ENCODE assay signal across 11 cellular contexts in the genomic region with DNA sequence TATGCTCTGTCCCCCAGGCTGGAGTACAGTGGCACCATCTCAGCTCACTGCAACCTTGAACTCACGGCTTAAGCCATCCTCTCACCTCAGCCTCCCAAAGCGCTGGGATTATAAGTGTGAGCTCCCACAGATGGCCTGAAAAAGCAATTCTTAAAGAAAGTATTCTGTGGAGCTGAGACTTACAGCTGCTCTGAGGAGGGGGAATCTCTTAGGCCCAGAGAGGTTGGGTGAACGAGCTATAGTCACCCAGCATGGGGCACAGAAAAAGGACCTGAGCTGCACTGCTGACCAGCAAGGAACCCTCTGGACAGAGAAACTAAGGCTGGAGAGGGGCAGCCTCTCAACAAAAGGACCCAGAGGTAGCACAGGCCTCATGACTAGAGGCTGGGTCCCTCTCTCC. TPM values are rescaled to one million over a fixed set of nuclear protein-coding genes. Genes with fewer than 3 reads are reported as not detected.
DNase-seq lines count a peak whose midpoint lies in the region; ATAC-seq and TF ChIP-seq lines count a peak whose summit lies in the region.
"Had no signal": no experiment of that assay in that cellular context is flagged by ENCODE, and none has a peak within 500 bp of the region (broad histone marks: within the 10 kb centered on the region; RNA-seq: fewer than 3 reads in every experiment).

No MANE protein-coding gene starts in this region.

- TF ChIP-seq CTCF in Peyer's patch (IDR thresholded peaks at IDR 0.05), result no peak
- TF ChIP-seq CTCF in epithelial cell of esophagus (IDR thresholded peaks at IDR 0.05; ENCODE audit: insufficient read depth, low read depth, low read length, missing control alignments), result no peak
- no peak for TF ChIP-seq CTCF in ovary (IDR thresholded peaks at IDR 0.05)

- CTCF ChIA-PET in activated naive CD4-positive, alpha-beta T cell treated with anti-CD3 and anti-CD28 coated beads for 36 hours (lab: Charles Lee), result interaction anchor here (0.6 to 1.5 kb wide), 3 partner anchors 29 to 134 kb away, joined by 4 to 5 read pairs (median 4); a partner anchor contains a TSS

- no peaks in the 10 kb centered on the region for H3K36me3 Mint-ChIP-seq in activated naive CD4-positive, alpha-beta T cell treated with anti-CD3 and anti-CD28 coated beads for 36 hours (ENCODE audit: low read depth)
- H3K36me3 Mint-ChIP-seq: immature natural killer cell had no signal

- no peaks in the 10 kb centered on the region for H3K9me3 Mint-ChIP-seq in activated naive CD4-positive, alpha-beta T cell treated with anti-CD3 and anti-CD28 coated beads for 36 hours
- H3K9me3 Mint-ChIP-seq: immature natural killer cell had no signal

- no peaks in the 10 kb centered on the region for H3K9me3 ChIP-seq in BLaER1 treated with 17β-estradiol and CSF1 and Interleukin-3, amounts not matched to agents 10 nM and 100 nM (replicated peaks in 1 of 11)
- H3K9me3 ChIP-seq in Peyer's patch (no peaks in the 10 kb centered on the region), ovary (no peaks in the 10 kb centered on the region)

- TF ChIP-seq EP300 in ovary (IDR thresholded peaks at IDR 0.05), result no peak

- H3K27me3 Mint-ChIP-seq in activated naive CD4-positive, alpha-beta T cell treated with anti-CD3 and anti-CD28 coated beads for 36 hours (ENCODE audit: low read depth), result no peaks in the 10 kb centered on the region

- peak overlapping the region in 9 of 11 experiments; percentile 65 to 79 (median 77); a peak in 19 of 22 replicates for H3K9ac ChIP-seq in BLaER1 treated with 17β-estradiol and CSF1 and Interleukin-3, amounts not matched to agents 10 nM and 100 nM

- peaks cover 0 to 3% (median 0%) of the 10 kb centered on the region in 11 experiments; a peak in 1 of 22 replicates for H4K20me1 ChIP-seq in BLaER1 treated with 17β-estradiol and CSF1 and Interleukin-3, amounts not matched to agents 10 nM and 100 nM

- DNase-seq in Peyer's patch (no peak), epithelial cell of esophagus (ENCODE audit: low read depth) (no peak), ovary (peak in 2 of 5 donors; percentile 3 to 7), DMS153 (lab: John Stamatoyannopoulos, UW) (no peak), nucleus accumbens (lab: John Stamatoyannopoulos, UW) (no peak)
- DNase-seq in activated naive CD4-positive, alpha-beta T cell treated with anti-CD3 and anti-CD28 coated beads for 36 hours, result no peak
- DNase-seq: immature natural killer cell, NCI-H69 had no signal

- no peak for ATAC-seq in HG02759 (IDR thresholded peaks at IDR 0.05; ENCODE audit: unreplicated experiment)

- WGBS in ovary, 3 donors, result 32 to 69% (median 47%) methylated on average over 3 of the region's 3 CpGs

- peak overlapping the region in 4 of 11 experiments; percentile 1 to 71 (median 61); a peak in 4 of 22 replicates for H3K27ac ChIP-seq in BLaER1 treated with 17β-estradiol and CSF1 and Interleukin-3, amounts not matched to agents 10 nM and 100 nM
- peak overlapping the region; percentile 57 to 86 (median 78) for H3K27ac ChIP-seq in Peyer's patch
- peak overlapping the region; percentile 91 to 97 for H3K27ac ChIP-seq in ovary

- H3K4me1 Mint-ChIP-seq in activated naive CD4-positive, alpha-beta T cell treated with anti-CD3 and anti-CD28 coated beads for 36 hours (ENCODE audit: low read depth), result peaks cover 8% of the 10 kb centered on the region

- peak overlapping the region in 9 of 10 experiments; percentile 55 to 71 (median 66); a peak in 15 of 20 replicates for H3K4me3 ChIP-seq in BLaER1 treated with 17β-estradiol and CSF1 and Interleukin-3, amounts not matched to agents 10 nM and 100 nM
- H3K4me3 ChIP-seq in Peyer's patch (peak overlapping the region in 3 of 4 donors; percentile 67 to 88 (median 85)), epithelial cell of esophagus (ENCODE audit: low read length) (peak overlapping the region; percentile 84), ovary (peak overlapping the region; percentile 56)

- H3K4me2 ChIP-seq in BLaER1 treated with 17β-estradiol and CSF1 and Interleukin-3, amounts not matched to agents 10 nM and 100 nM, result peak overlapping the region; percentile 82 to 99 (median 94)

- intact Hi-C loops in ovary (cut with DNase I), result loop anchor here in 2 of 4 donors (10.0 kb wide), 1 partner anchor 49 kb away; no protein-coding TSS in a partner anchor
- intact Hi-C loops in activated naive CD4-positive, alpha-beta T cell treated with anti-CD3 and anti-CD28 coated beads for 36 hours (cut with micrococcal nuclease), result loop anchor here (1.0 kb wide), 1 partner anchor 54 kb away; no protein-coding TSS in a partner anchor

- peaks cover 48 to 69% (median 53%) of the 10 kb centered on the region in 10 experiments for H3K4me1 ChIP-seq in BLaER1 treated with 17β-estradiol and CSF1 and Interleukin-3, amounts not matched to agents 10 nM and 100 nM
- peaks cover 11 to 57% (median 19%) of the 10 kb centered on the region in 4 donors for H3K4me1 ChIP-seq in Peyer's patch
- peaks cover 37% of the 10 kb centered on the region for H3K4me1 ChIP-seq in ovary (ENCODE audit: insufficient read depth)

- TF ChIP-seq POLR2A in Peyer's patch (IDR thresholded peaks at IDR 0.05) (no peak), ovary (IDR thresholded peaks at IDR 0.05) (no peak)

- H3K27ac Mint-ChIP-seq in activated naive CD4-positive, alpha-beta T cell treated with anti-CD3 and anti-CD28 coated beads for 36 hours, result no peak overlapping the region

- peaks cover 0 to 14% (median 0%) of the 10 kb centered on the region in 11 experiments; a peak in 2 of 22 replicates for H3K36me3 ChIP-seq in BLaER1 treated with 17β-estradiol and CSF1 and Interleukin-3, amounts not matched to agents 10 nM and 100 nM
- H3K36me3 ChIP-seq in Peyer's patch (no peaks in the 10 kb centered on the region), ovary (no peaks in the 10 kb centered on the region)

- peaks cover 0 to 26% (median 19%) of the 10 kb centered on the region in 11 experiments; a peak in 14 of 22 replicates for H3K27me3 ChIP-seq in BLaER1 treated with 17β-estradiol and CSF1 and Interleukin-3, amounts not matched to agents 10 nM and 100 nM
- H3K27me3 ChIP-seq in Peyer's patch (no peaks in the 10 kb centered on the region), ovary (no peaks in the 10 kb centered on the region)

- no peak overlapping the region for H3K4me3 Mint-ChIP-seq in activated naive CD4-positive, alpha-beta T cell treated with anti-CD3 and anti-CD28 coated beads for 36 hours

RNA-seq across cellular contexts. Expression of a gene that starts 1.3 kb away (rescaled TPM):
- total RNA-seq in Peyer's patch, result 10 to 100 TPM in 1 of 4 donors, 1 to 10 TPM in 3; 6.7 to 12.1 (median 7.8) TPM
- 10 to 100 TPM in 6 of 7 donors, 1 to 10 TPM in 1; 8.6 to 98.1 (median 72.2) TPM for total RNA-seq in ovary
- 10 to 100 TPM; 19.4 to 23.3 TPM for polyA plus RNA-seq in ovary
- 1 to 10 TPM; 2.8 to 3.1 TPM for total RNA-seq in activated naive CD4-positive, alpha-beta T cell treated with anti-CD3 and anti-CD28 coated beads for 36 hours

RNA-seq across cellular contexts. Expression of a gene that starts 15.0 kb away (rescaled TPM):
- total RNA-seq in Peyer's patch (1 to 10 TPM in 1 of 4 donors, under 1 TPM in 1, not detected in 2; 0.95 to 1.6 TPM), ovary (under 1 TPM in 6 of 7 donors, not detected in 1; 0.35 to 0.75 (median 0.44) TPM)
- under 1 TPM; 0.23 to 0.45 TPM for polyA plus RNA-seq in ovary
- total RNA-seq in activated naive CD4-positive, alpha-beta T cell treated with anti-CD3 and anti-CD28 coated beads for 36 hours, result 1 to 10 TPM; 8.4 to 9.1 TPM
- polyA plus RNA-seq: right cardiac atrium had no signal

RNA-seq across cellular contexts. Expression of a gene that starts 32.0 kb away (rescaled TPM):
- total RNA-seq in Peyer's patch (10 to 100 TPM; 21.2 to 62.7 (median 26.8) TPM), ovary (100 to 1,000 TPM in 5 of 7 donors, 10 to 100 TPM in 2; 59.3 to 224 (median 127) TPM)
- 100 to 1,000 TPM; 220 to 271 TPM for polyA plus RNA-seq in ovary
- 100 to 1,000 TPM; 708 to 746 TPM for total RNA-seq in activated naive CD4-positive, alpha-beta T cell treated with anti-CD3 and anti-CD28 coated beads for 36 hours

RNA-seq across cellular contexts. Expression of a gene that starts 54.5 kb away (rescaled TPM):
- total RNA-seq in Peyer's patch, result 100 to 1,000 TPM; 122 to 173 (median 131) TPM
- total RNA-seq in ovary, result 100 to 1,000 TPM in 2 of 7 donors, 10 to 100 TPM in 5; 55.5 to 113 (median 97.4) TPM
- 10 to 100 TPM; 73.0 to 97.1 TPM for polyA plus RNA-seq in ovary
- 10 to 100 TPM; 22.2 to 23.5 TPM for total RNA-seq in activated naive CD4-positive, alpha-beta T cell treated with anti-CD3 and anti-CD28 coated beads for 36 hours
